In genomic region chr17:81126281-81127132, GRCh38 we compare ENCODE assay signal across 21 cellular contexts. TPM values are rescaled to one million over a fixed set of nuclear protein-coding genes. Genes with fewer than 3 reads are reported as not detected.
"Had no signal": no experiment of that assay in that cellular context is flagged by ENCODE, and none has a peak within 500 bp of the region (broad histone marks: within the 10 kb centered on the region; RNA-seq: fewer than 3 reads in every experiment).

No MANE protein-coding gene starts in this region.

- H3K27me3 ChIP-seq: adrenal gland, neutrophil, upper lobe of right lung had no signal

- ATAC-seq: naive thymus-derived CD4-positive, alpha-beta T cell; stimulated activated naive B cell treated with anti-CD40 and anti-IgM and Interleukin-4, amounts not matched to agents 10 μg/mL and 1 μg/mL and 100 μg/mL, for 72 hours; T-helper 17 cell; upper lobe of right lung had no signal

- DNase-seq: activated CD4-positive, alpha-beta T cell treated with anti-CD3 and anti-CD28 coated beads, Interleukin-2, amount 10 ng/mL, durations not matched to agents 7 days and 5 days; activated CD4-positive, CD25-positive, alpha-beta regulatory T cell; activated naive CD4-positive, alpha-beta T cell treated with anti-CD3 and anti-CD28 coated beads, Interleukin-2, amount 50 U/mL, for 16 hours; activated T-cell treated with anti-CD3 and anti-CD28 coated beads, Interleukin-2, amount 50 U/mL, for 1 hour; adrenal gland; endodermal cell; foreskin keratinocyte; heart left ventricle; naive thymus-derived CD4-positive, alpha-beta T cell; right cardiac atrium; spleen; stimulated activated CD4-positive, alpha-beta T cell treated with anti-CD3 and anti-CD28 coated beads, Interleukin-1b, Interleukin-23, amount 100 ng/mL, for 48 hours; stimulated activated naive B cell treated with anti-CD40 and anti-IgM and Interleukin-4, amounts not matched to agents 10 μg/mL and 1 μg/mL and 100 μg/mL, for 72 hours; T-helper 17 cell; upper lobe of right lung had no signal

- H3K9me3 ChIP-seq: adrenal gland, heart left ventricle, neutrophil, spleen, upper lobe of right lung had no signal

- H3K4me3 ChIP-seq: adrenal gland, spleen, upper lobe of right lung had no signal

- H3K27ac ChIP-seq: adrenal gland, foreskin keratinocyte, neutrophil, spleen, upper lobe of right lung had no signal

- H3K4me1 ChIP-seq: adrenal gland, foreskin keratinocyte, spleen, upper lobe of right lung had no signal

- H3K36me3 ChIP-seq: adrenal gland, heart left ventricle, upper lobe of right lung had no signal

RNA-seq across cellular contexts. Expression of gene PVALEF, which starts 38.8 kb away (rescaled TPM):
- total RNA-seq: activated CD4-positive, alpha-beta T cell treated with anti-CD3 and anti-CD28 coated beads, Interleukin-2, amount 10 ng/mL, durations not matched to agents 7 days and 5 days; adrenal gland; endodermal cell; foreskin keratinocyte; heart left ventricle; kidney epithelial cell; liver; naive thymus-derived CD4-positive, alpha-beta T cell; posterior vena cava; right cardiac atrium; spleen; subcutaneous adipose tissue; T-helper 17 cell; upper lobe of right lung had no signal
- polyA plus RNA-seq: adrenal gland; esophagus; foreskin keratinocyte; heart left ventricle; liver; naive thymus-derived CD4-positive, alpha-beta T cell; right cardiac atrium; spleen had no signal

RNA-seq across cellular contexts. Expression of gene AATK, which starts 39.5 kb away (rescaled TPM):
- polyA plus RNA-seq: naive thymus-derived CD4-positive, alpha-beta T cell had no signal
